Comparison of ENCODE assay signal across 9 cellular contexts in genomic region chr12:19739195-19739776, GRCh38.
DNase-seq lines count a peak whose midpoint lies in the region; ATAC-seq and TF ChIP-seq lines count a peak whose summit lies in the region.
"Had no signal": no experiment of that assay in that cellular context is flagged by ENCODE, and none has a peak within 500 bp of the region (broad histone marks: within the 10 kb centered on the region; RNA-seq: fewer than 3 reads in every experiment).

No MANE protein-coding gene starts in this region.

- H3K27me3 ChIP-seq in Panc1 (ENCODE audit: control insufficient read depth, insufficient read depth, low read length) = no peaks in the 10 kb centered on the region
- H3K27me3 ChIP-seq in mesendoderm (ENCODE audit: insufficient read depth, low read length, poor library complexity) = no peaks in the 10 kb centered on the region
- no peaks in the 10 kb centered on the region for H3K27me3 ChIP-seq in suprapubic skin

- ATAC-seq in Panc1 (no peak), HG02981 (IDR thresholded peaks at IDR 0.05; ENCODE audit: unreplicated experiment) (no peak)
- ATAC-seq in effector memory CD8-positive, alpha-beta T cell (replicated peaks) = no peak

- H3K4me3 ChIP-seq in Panc1 (ENCODE audit: low read depth in 2 of 2, low read length in 2 of 2) (no peak overlapping the region), mesendoderm (ENCODE audit: low read length) (no peak overlapping the region), suprapubic skin (no peak overlapping the region)

- no peak overlapping the region for H3K23ac ChIP-seq in mesendoderm (ENCODE audit: low read length)

- WGBS in mesendoderm (ENCODE audit: extremely low coverage, insufficient coverage, low lambda C conversion rate) = no CpG with 5 or more reads among the region's 3 CpGs
- 60% methylated on average over 3 of the region's 3 CpGs for WGBS in suprapubic skin

- no peak overlapping the region for H4K5ac ChIP-seq in mesendoderm (ENCODE audit: low read length)

- H3K4me2 ChIP-seq in mesendoderm (ENCODE audit: low read length) = no peak overlapping the region

- no peak overlapping the region for H3K4me3 Mint-ChIP-seq in activated CD4-positive, alpha-beta T cell treated with anti-CD3 and anti-CD28 coated beads, Interleukin-2, amount 10 ng/mL, durations not matched to agents 24 days and 14 days
- H3K4me3 Mint-ChIP-seq in effector memory CD8-positive, alpha-beta T cell = no peak overlapping the region
- H3K4me3 Mint-ChIP-seq: central memory CD8-positive, alpha-beta T cell had no signal

- H3K56ac ChIP-seq in mesendoderm (ENCODE audit: low read length) = no peak overlapping the region

- no peaks in the 10 kb centered on the region for H3K9me3 Mint-ChIP-seq in activated CD4-positive, alpha-beta T cell treated with anti-CD3 and anti-CD28 coated beads, Interleukin-2, amount 10 ng/mL, durations not matched to agents 24 days and 14 days
- no peaks in the 10 kb centered on the region for H3K9me3 Mint-ChIP-seq in effector memory CD8-positive, alpha-beta T cell
- H3K9me3 Mint-ChIP-seq: central memory CD8-positive, alpha-beta T cell had no signal

- H3K4ac ChIP-seq in mesendoderm (ENCODE audit: low read depth, low read length) = no peak overlapping the region

- TF ChIP-seq CTCF in Panc1 (IDR thresholded peaks at IDR 0.05) (peak; percentile 61; the same call in 1 of the 2 replicates), suprapubic skin (IDR thresholded peaks at IDR 0.05) (peak in 1 of 2 donors; percentile 32)

- no peak overlapping the region for H2BK5ac ChIP-seq in mesendoderm (ENCODE audit: low read length)

- no peak overlapping the region for H3K27ac Mint-ChIP-seq in activated CD4-positive, alpha-beta T cell treated with anti-CD3 and anti-CD28 coated beads, Interleukin-2, amount 10 ng/mL, durations not matched to agents 24 days and 14 days
- no peak overlapping the region for H3K27ac Mint-ChIP-seq in effector memory CD8-positive, alpha-beta T cell

- H3K36me3 ChIP-seq in Panc1 (ENCODE audit: control insufficient read depth, insufficient read depth, low read length) (no peaks in the 10 kb centered on the region), mesendoderm (ENCODE audit: control insufficient read depth, insufficient read depth, low read length) (no peaks in the 10 kb centered on the region), suprapubic skin (no peaks in the 10 kb centered on the region)

- in situ Hi-C loops in Panc1 (cut with HindIII; ENCODE audit: low pct_unique_long_range_greater_than_20kb, low sequenced_read_pairs) = no loop called here

- H3K4me1 ChIP-seq in Panc1 (ENCODE audit: control insufficient read depth, insufficient read depth, low read length) (no peaks in the 10 kb centered on the region), mesendoderm (ENCODE audit: control insufficient read depth, low read depth, low read length) (no peaks in the 10 kb centered on the region), suprapubic skin (no peaks in the 10 kb centered on the region)

- H2BK120ac ChIP-seq in mesendoderm (ENCODE audit: low read depth, low read length) = no peak overlapping the region

- H3K9me3 ChIP-seq in Panc1 (ENCODE audit: control insufficient read depth, insufficient read depth, low read depth, low read length) (no peaks in the 10 kb centered on the region), suprapubic skin (no peaks in the 10 kb centered on the region)

- no peak overlapping the region for H3K18ac ChIP-seq in mesendoderm (ENCODE audit: low read length)

- no peaks in the 10 kb centered on the region for H3K36me3 Mint-ChIP-seq in activated CD4-positive, alpha-beta T cell treated with anti-CD3 and anti-CD28 coated beads, Interleukin-2, amount 10 ng/mL, durations not matched to agents 24 days and 14 days (ENCODE audit: low read depth)
- H3K36me3 Mint-ChIP-seq in effector memory CD8-positive, alpha-beta T cell (ENCODE audit: insufficient read depth) = no peaks in the 10 kb centered on the region

- H3K27me3 Mint-ChIP-seq in activated CD4-positive, alpha-beta T cell treated with anti-CD3 and anti-CD28 coated beads, Interleukin-2, amount 10 ng/mL, durations not matched to agents 24 days and 14 days = peaks cover 5% of the 10 kb centered on the region
- peaks cover 0 to 14% of the 10 kb centered on the region in 2 donors for H3K27me3 Mint-ChIP-seq in effector memory CD8-positive, alpha-beta T cell

- H2AK5ac ChIP-seq in mesendoderm (ENCODE audit: low read length) = no peak overlapping the region

- no peak overlapping the region for H4K8ac ChIP-seq in mesendoderm (ENCODE audit: low read depth, low read length)

- no peaks in the 10 kb centered on the region for H3K4me1 Mint-ChIP-seq in activated CD4-positive, alpha-beta T cell treated with anti-CD3 and anti-CD28 coated beads, Interleukin-2, amount 10 ng/mL, durations not matched to agents 24 days and 14 days
- no peaks in the 10 kb centered on the region for H3K4me1 Mint-ChIP-seq in effector memory CD8-positive, alpha-beta T cell (ENCODE audit: low read depth in 2 of 2)
- H3K4me1 Mint-ChIP-seq: central memory CD8-positive, alpha-beta T cell had no signal

- TF ChIP-seq EP300 in suprapubic skin (IDR thresholded peaks at IDR 0.05) = no peak

- POLR2A ChIA-PET in Panc1 (lab: Charles Lee) = no interaction called here

- H3K79me1 ChIP-seq in mesendoderm (ENCODE audit: low read length) = no peaks in the 10 kb centered on the region

- no peaks in the 10 kb centered on the region for H3K79me2 ChIP-seq in mesendoderm (ENCODE audit: control insufficient read depth, insufficient read depth, low read length)

- intact Hi-C loops in activated CD4-positive, alpha-beta T cell treated with anti-CD3 and anti-CD28 coated beads, Interleukin-2, amount 10 ng/mL, durations not matched to agents 24 days and 14 days (cut with micrococcal nuclease) = no loop called here
- intact Hi-C loops in Panc1 (cut with micrococcal nuclease; ENCODE audit: unreplicated experiment) = no loop called here

- H3K9ac ChIP-seq in mesendoderm (ENCODE audit: low read length) = no peak overlapping the region

- H3K27ac ChIP-seq in Panc1 (ENCODE audit: low read length) (no peak overlapping the region), mesendoderm (ENCODE audit: low read depth, low read length) (no peak overlapping the region), suprapubic skin (no peak overlapping the region)

- DNase-seq in activated CD4-positive, alpha-beta T cell treated with anti-CD3 and anti-CD28 coated beads, Interleukin-2, amount 10 ng/mL, durations not matched to agents 24 days and 14 days = peak; percentile 78
- DNase-seq in activated CD4-positive, alpha-beta T cell treated with anti-CD3 and anti-CD28 coated beads for 4 hours = no peak
- DNase-seq in HuH-7.5 (ENCODE audit: low spot score) (peak; percentile 58), Panc1 (ENCODE audit: low read depth, low spot score) (no peak), mesendoderm (peak; percentile 54), suprapubic skin (ENCODE audit: low spot score in 2 of 2) (no peak)
- peak; percentile 22 to 36 (median 33) for DNase-seq in effector memory CD8-positive, alpha-beta T cell

- no peak overlapping the region for H2BK15ac ChIP-seq in mesendoderm (replicated peaks; ENCODE audit: low read depth)

- no peak for TF ChIP-seq POLR2A in suprapubic skin (IDR thresholded peaks at IDR 0.05)

- BruUV-seq in Panc1 (replicated peaks; lab: Mats Ljungman, UMichigan) = no TSS peak

- CTCF ChIA-PET in Panc1 (lab: Charles Lee) = no interaction called here

Comparison
In these comparisons a context has a peak if more than half of its experiments do, and no peak if none do; other contexts are left out.
1. DNase-seq: peak in activated CD4-positive, alpha-beta T cell treated with anti-CD3 and anti-CD28 coated beads, Interleukin-2, amount 10 ng/mL, durations not matched to agents 24 days and 14 days (single experiment), HuH-7.5 (single experiment), effector memory CD8-positive, alpha-beta T cell (3 of 3) and mesendoderm (single experiment); none in activated CD4-positive, alpha-beta T cell treated with anti-CD3 and anti-CD28 coated beads for 4 hours (0 of 2), Panc1 (single experiment) and suprapubic skin (0 of 2).